In genomic region chr3:28316226-28316625, GRCh38 we compare ENCODE assay signal across 1 cellular context.
TF ChIP-seq lines count a peak whose summit lies in the region.

No MANE protein-coding gene starts in this region.

TF ChIP-seq in IMR-90, 13 proteins besides CTCF, POLR2A, EP300 and RAD21 (continued from another document):
- TF ChIP-seq CEBPB (IDR thresholded peaks at IDR 0.05; ENCODE audit: low read depth, low read length) (no peak), FOS (IDR thresholded peaks at IDR 0.05; ENCODE audit: low read depth, low read length) (no peak), SMC3 (IDR thresholded peaks at IDR 0.05; ENCODE audit: low read depth, low read length) (no peak), RCOR1 (IDR thresholded peaks at IDR 0.05; ENCODE audit: insufficient replicate concordance, low read length) (no peak), BHLHE40 (IDR thresholded peaks at IDR 0.05; ENCODE audit: low read depth, low read length) (no peak), NFE2L2 (IDR thresholded peaks at IDR 0.05; ENCODE audit: low read depth, low read length) (no peak), MAZ (IDR thresholded peaks at IDR 0.05; ENCODE audit: borderline replicate concordance, low read depth, low read length) (no peak), USF2 (IDR thresholded peaks at IDR 0.05; ENCODE audit: low read depth, low read length) (no peak)
